8 cellular contexts compared by ENCODE assay signal in genomic region chr9:82961504-82962125, GRCh38.
A peak's percentile ranks its signal among the peaks of the same experiment; 100 is the strongest.
DNase-seq lines count a peak whose midpoint lies in the region; ATAC-seq and TF ChIP-seq lines count a peak whose summit lies in the region.

No MANE protein-coding gene starts in this region.

- CTCF ChIA-PET in Caco-2 (lab: Charles Lee): no interaction called here

- H3K9me3 ChIP-seq in Caco-2: no peaks in the 10 kb centered on the region

- H3K27ac ChIP-seq in epithelial cell of prostate: no peak overlapping the region

- no peaks in the 10 kb centered on the region for H3K36me3 ChIP-seq in Caco-2 (ENCODE audit: control insufficient read depth, insufficient read depth, low read length)

- DNase-seq in Caco-2: peak; percentile 62 to 65
- peak; percentile 90 for DNase-seq in NCI-H2171 (lab: John Stamatoyannopoulos, UW)
- DNase-seq in epithelial cell of prostate (ENCODE audit: low read depth, low spot score): peak; percentile 26
- peak; percentile 89 for DNase-seq in mucosa of gallbladder (ENCODE audit: low spot score)
- peak; percentile 96 for DNase-seq in superior temporal gyrus (ENCODE audit: extremely low spot score)

- peak; percentile 64 to 68 for TF ChIP-seq CTCF in Caco-2 (IDR thresholded peaks at IDR 0.05; ENCODE audit: insufficient read depth in 1 of 2, low read depth in 1 of 2, low read length in 1 of 2, severe bottlenecking in 1 of 2, unreplicated experiment in 1 of 2)
- TF ChIP-seq CTCF in WI38 (IDR thresholded peaks at IDR 0.05; ENCODE audit: low read depth, low read length): peak; percentile 79

- intact Hi-C loops in Caco-2 (cut with micrococcal nuclease; ENCODE audit: unreplicated experiment): loop anchor here (1.0 to 2.0 kb wide), 2 partner anchors 353 to 429 kb away; no protein-coding TSS in a partner anchor

- H3K4me1 Mint-ChIP-seq in Caco-2 (ENCODE audit: low read depth, unreplicated experiment): no peaks in the 10 kb centered on the region

- H3K4me3 ChIP-seq in Caco-2 (ENCODE audit: low read depth, low read length) (no peak overlapping the region), WI38 (ENCODE audit: low read depth, low read length) (no peak overlapping the region)

- peaks cover 2% of the 10 kb centered on the region for H3K27me3 Mint-ChIP-seq in Caco-2 (ENCODE audit: insufficient read depth, unreplicated experiment)

- ATAC-seq in GM19328 (IDR thresholded peaks at IDR 0.05; ENCODE audit: unreplicated experiment) (peak; percentile 82), HG03196 (IDR thresholded peaks at IDR 0.05; ENCODE audit: unreplicated experiment) (peak; percentile 93)

- H3K36me3 Mint-ChIP-seq in Caco-2 (ENCODE audit: insufficient read depth, unreplicated experiment): no peaks in the 10 kb centered on the region

- no peaks in the 10 kb centered on the region for H3K4me1 ChIP-seq in Caco-2

- no peaks in the 10 kb centered on the region for H3K9me3 Mint-ChIP-seq in Caco-2 (ENCODE audit: unreplicated experiment)

- BruUV-seq in Caco-2 (replicated peaks; lab: Mats Ljungman, UMichigan): no TSS peak

- H3K4me3 Mint-ChIP-seq in Caco-2 (ENCODE audit: unreplicated experiment): no peak overlapping the region

- H3K27me3 ChIP-seq in Caco-2 (replicated peaks; ENCODE audit: control insufficient read depth, insufficient read depth, low read length): no peaks in the 10 kb centered on the region

- POLR2A ChIA-PET in Caco-2 (lab: Charles Lee): no interaction called here

- no peak overlapping the region for H3K27ac Mint-ChIP-seq in Caco-2 (ENCODE audit: unreplicated experiment)

Comparison
In these comparisons a context has a peak if more than half of its experiments do, and no peak if none do; other contexts are left out.
1. DNase-seq: peak in every context shown above with its lines; median percentile 96 in superior temporal gyrus; 90 in NCI-H2171; 89 in mucosa of gallbladder; 64 in Caco-2; 26 in epithelial cell of prostate.